1 cellular context compared by ENCODE assay signal in genomic region chr15:56736308-56736707, GRCh38.
TF ChIP-seq lines count a peak whose summit lies in the region.

No MANE protein-coding gene starts in this region.

TF ChIP-seq in HepG2, 621 proteins besides CTCF, POLR2A, EP300 and RAD21 (continued from another document and continues in another):
- TF ChIP-seq ZNF18 (CRISPR knock-in tag; IDR thresholded peaks at IDR 0.05; ENCODE audit: insufficient replicate concordance), result no peak
- no peak for TF ChIP-seq THAP8 (CRISPR knock-in tag; IDR thresholded peaks at IDR 0.05; ENCODE audit: borderline replicate concordance)
- no peak for TF ChIP-seq NFE2L1 (CRISPR knock-in tag; IDR thresholded peaks at IDR 0.05; ENCODE audit: borderline replicate concordance)
- TF ChIP-seq PRMT3 (CRISPR knock-in tag; IDR thresholded peaks at IDR 0.05; ENCODE audit: borderline replicate concordance, low read depth), result no peak
- no peak for TF ChIP-seq ZNF138 (CRISPR knock-in tag; IDR thresholded peaks at IDR 0.05; ENCODE audit: low read depth)
- no peak for TF ChIP-seq TCF12 (IDR thresholded peaks at IDR 0.05)
- TF ChIP-seq TCF12 (CRISPR knock-in tag; IDR thresholded peaks at IDR 0.05), result no peak
- TF ChIP-seq ZNF225 (CRISPR knock-in tag; IDR thresholded peaks at IDR 0.05), result no peak
- TF ChIP-seq HINFP (CRISPR knock-in tag; IDR thresholded peaks at IDR 0.05; ENCODE audit: low read depth), result no peak
- TF ChIP-seq ADNP (CRISPR knock-in tag; IDR thresholded peaks at IDR 0.05), result no peak
- no peak for TF ChIP-seq HOXA5 (CRISPR knock-in tag; IDR thresholded peaks at IDR 0.05)
- no peak for TF ChIP-seq RAD51 (IDR thresholded peaks at IDR 0.05; ENCODE audit: borderline replicate concordance)
- TF ChIP-seq MTF2 (CRISPR knock-in tag; IDR thresholded peaks at IDR 0.05; ENCODE audit: borderline replicate concordance), result no peak
- TF ChIP-seq MBNL3 (CRISPR knock-in tag; conservative IDR thresholded peaks at IDR 0.05), result no peak
- TF ChIP-seq IRF9 (CRISPR knock-in tag; IDR thresholded peaks at IDR 0.05; ENCODE audit: borderline replicate concordance), result no peak
- TF ChIP-seq ESRRA (CRISPR knock-in tag; IDR thresholded peaks at IDR 0.05; ENCODE audit: low read depth), result no peak
- TF ChIP-seq MED13 (CRISPR knock-in tag; IDR thresholded peaks at IDR 0.05), result no peak
- peak; percentile 74 for TF ChIP-seq FOSL2 (CRISPR knock-in tag; IDR thresholded peaks at IDR 0.05)
- no peak for TF ChIP-seq SP2 (CRISPR knock-in tag; IDR thresholded peaks at IDR 0.05)
- TF ChIP-seq KDM5A (IDR thresholded peaks at IDR 0.05; ENCODE audit: borderline replicate concordance, low read length), result no peak
- no peak for TF ChIP-seq ZKSCAN8 (CRISPR knock-in tag; IDR thresholded peaks at IDR 0.05; ENCODE audit: borderline replicate concordance)
- no peak for TF ChIP-seq MZF1 (CRISPR knock-in tag; IDR thresholded peaks at IDR 0.05; ENCODE audit: borderline replicate concordance)
- no peak for TF ChIP-seq IRF1 (CRISPR knock-in tag; IDR thresholded peaks at IDR 0.05; ENCODE audit: low read depth)
- TF ChIP-seq NKX3-1 (CRISPR knock-in tag; IDR thresholded peaks at IDR 0.05), result no peak
- TF ChIP-seq ZNF367 (CRISPR knock-in tag; IDR thresholded peaks at IDR 0.05; ENCODE audit: borderline replicate concordance), result no peak
- no peak for TF ChIP-seq ZFX (CRISPR knock-in tag; IDR thresholded peaks at IDR 0.05; ENCODE audit: low read depth)
- no peak for TF ChIP-seq CBX2 (IDR thresholded peaks at IDR 0.05; ENCODE audit: low read depth, low read length)
- TF ChIP-seq CBX2 (CRISPR knock-in tag; IDR thresholded peaks at IDR 0.05; ENCODE audit: low read depth), result no peak
- no peak for TF ChIP-seq ZNF468 (CRISPR knock-in tag; IDR thresholded peaks at IDR 0.05)
- no peak for TF ChIP-seq DPF2 (CRISPR knock-in tag; IDR thresholded peaks at IDR 0.05; ENCODE audit: borderline replicate concordance, low read depth)
- TF ChIP-seq SOX13 (IDR thresholded peaks at IDR 0.05), result no peak
- TF ChIP-seq SOX13 (CRISPR knock-in tag; conservative IDR thresholded peaks at IDR 0.05 in 1 of 2, IDR thresholded peaks at IDR 0.05 in 1 of 2), result peak in 1 of 2 experiments; percentile 12; a peak in 1 of 4 replicates
- TF ChIP-seq RORA (CRISPR knock-in tag; IDR thresholded peaks at IDR 0.05), result no peak
- TF ChIP-seq ZNF713 (CRISPR knock-in tag; IDR thresholded peaks at IDR 0.05), result no peak
- TF ChIP-seq ZNF577 (CRISPR knock-in tag; IDR thresholded peaks at IDR 0.05; ENCODE audit: borderline replicate concordance, low read depth), result no peak
- no peak for TF ChIP-seq TIGD3 (CRISPR knock-in tag; IDR thresholded peaks at IDR 0.05; ENCODE audit: borderline replicate concordance)
- TF ChIP-seq ZNF543 (CRISPR knock-in tag; IDR thresholded peaks at IDR 0.05), result no peak
- TF ChIP-seq ZNF460 (CRISPR knock-in tag; IDR thresholded peaks at IDR 0.05; ENCODE audit: borderline replicate concordance), result no peak
- TF ChIP-seq KDM2A (CRISPR knock-in tag; IDR thresholded peaks at IDR 0.05; ENCODE audit: borderline replicate concordance, low read depth), result no peak
- no peak for TF ChIP-seq NAIF1 (CRISPR knock-in tag; IDR thresholded peaks at IDR 0.05; ENCODE audit: borderline replicate concordance)
- TF ChIP-seq ZBTB2 (CRISPR knock-in tag; IDR thresholded peaks at IDR 0.05; ENCODE audit: low read depth), result no peak
- no peak for TF ChIP-seq KIAA2018 (CRISPR knock-in tag; IDR thresholded peaks at IDR 0.05; ENCODE audit: borderline replicate concordance)
- TF ChIP-seq KDM4B (CRISPR knock-in tag; IDR thresholded peaks at IDR 0.05), result no peak
- no peak for TF ChIP-seq ZNF274 (CRISPR knock-in tag; IDR thresholded peaks at IDR 0.05)
- TF ChIP-seq ZBTB26 (CRISPR knock-in tag; IDR thresholded peaks at IDR 0.05; ENCODE audit: borderline replicate concordance), result no peak
- TF ChIP-seq NBN (conservative IDR thresholded peaks at IDR 0.05), result no peak
- no peak for TF ChIP-seq SYNCRIP (IDR thresholded peaks at IDR 0.05; ENCODE audit: insufficient read depth, low read depth, low read length)
- TF ChIP-seq ZNF430 (CRISPR knock-in tag; IDR thresholded peaks at IDR 0.05), result no peak
- no peak for TF ChIP-seq MED1 (CRISPR knock-in tag; IDR thresholded peaks at IDR 0.05)
- no peak for TF ChIP-seq ZMYM4 (CRISPR knock-in tag; IDR thresholded peaks at IDR 0.05)
